In the genomic region with DNA sequence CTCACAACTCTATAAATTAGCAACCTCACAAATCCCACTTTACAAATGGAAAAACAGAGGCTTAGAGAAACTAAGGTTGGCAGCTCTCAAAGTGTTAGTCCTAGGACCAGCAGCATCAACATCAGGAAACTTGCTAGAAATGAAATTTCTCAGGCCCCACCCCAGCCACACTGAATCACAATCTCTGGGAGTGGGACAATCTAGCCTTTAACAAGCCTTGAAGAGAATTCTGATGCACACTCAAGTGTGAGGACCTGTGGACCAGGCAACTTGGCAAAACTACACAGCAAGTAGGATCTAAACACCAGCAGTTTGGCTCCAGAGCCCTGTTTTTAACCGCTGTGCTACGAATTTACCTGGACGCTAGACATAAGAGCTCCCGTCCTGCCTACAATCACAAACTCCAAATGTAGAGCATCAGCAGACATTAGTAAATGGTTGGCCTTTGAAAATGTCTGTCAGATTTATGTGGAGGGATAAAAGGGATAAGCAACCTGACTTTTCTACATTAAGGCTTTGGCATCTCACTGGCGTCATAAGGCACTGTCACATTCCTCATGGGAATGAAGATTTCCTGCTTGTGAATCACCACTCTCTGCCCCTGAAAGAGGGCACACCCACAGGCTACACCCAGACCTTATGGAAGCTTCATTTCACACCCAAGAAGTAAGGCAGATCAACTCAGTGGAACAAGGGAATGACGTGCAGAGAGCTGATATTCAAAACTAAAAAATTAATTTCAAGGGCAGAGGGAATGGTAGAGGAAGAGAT, we compare ENCODE assay signal across 1 cellular context.
TF ChIP-seq lines count a peak whose summit lies in the region.

No MANE protein-coding gene starts in this region.

TF ChIP-seq in SK-N-SH, 30 proteins besides CTCF, POLR2A, EP300 and RAD21 (continued from another document):
- TF ChIP-seq, protein P1, sequence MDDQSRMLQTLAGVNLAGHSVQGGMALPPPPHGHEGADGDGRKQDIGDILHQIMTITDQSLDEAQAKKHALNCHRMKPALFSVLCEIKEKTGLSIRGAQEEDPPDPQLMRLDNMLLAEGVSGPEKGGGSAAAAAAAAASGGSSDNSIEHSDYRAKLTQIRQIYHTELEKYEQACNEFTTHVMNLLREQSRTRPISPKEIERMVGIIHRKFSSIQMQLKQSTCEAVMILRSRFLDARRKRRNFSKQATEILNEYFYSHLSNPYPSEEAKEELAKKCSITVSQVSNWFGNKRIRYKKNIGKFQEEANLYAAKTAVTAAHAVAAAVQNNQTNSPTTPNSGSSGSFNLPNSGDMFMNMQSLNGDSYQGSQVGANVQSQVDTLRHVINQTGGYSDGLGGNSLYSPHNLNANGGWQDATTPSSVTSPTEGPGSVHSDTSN (IDR thresholded peaks at IDR 0.05), result peak; percentile 59
- no peak for TF ChIP-seq RXRA (IDR thresholded peaks at IDR 0.05; ENCODE audit: borderline replicate concordance, low read depth)
- no peak for TF ChIP-seq MXI1 (IDR thresholded peaks at IDR 0.05; ENCODE audit: low read depth, low read length)
- TF ChIP-seq NRF1 (IDR thresholded peaks at IDR 0.05; ENCODE audit: low read depth, low read length), result no peak
- TF ChIP-seq TEAD4 (IDR thresholded peaks at IDR 0.05; ENCODE audit: borderline replicate concordance, insufficient read depth), result 0 out of 2 replicates have a peak, but pooled peaks have one; percentile 54
- TF ChIP-seq EZH2phosphoT487 (IDR thresholded peaks at IDR 0.05; ENCODE audit: borderline replicate concordance, low read depth), result no peak
- TF ChIP-seq, protein P2, sequence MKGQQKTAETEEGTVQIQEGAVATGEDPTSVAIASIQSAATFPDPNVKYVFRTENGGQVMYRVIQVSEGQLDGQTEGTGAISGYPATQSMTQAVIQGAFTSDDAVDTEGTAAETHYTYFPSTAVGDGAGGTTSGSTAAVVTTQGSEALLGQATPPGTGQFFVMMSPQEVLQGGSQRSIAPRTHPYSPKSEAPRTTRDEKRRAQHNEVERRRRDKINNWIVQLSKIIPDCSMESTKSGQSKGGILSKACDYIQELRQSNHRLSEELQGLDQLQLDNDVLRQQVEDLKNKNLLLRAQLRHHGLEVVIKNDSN (IDR thresholded peaks at IDR 0.05; ENCODE audit: borderline replicate concordance, low read depth), result no peak
- no peak for TF ChIP-seq SIN3A (IDR thresholded peaks at IDR 0.05; ENCODE audit: borderline replicate concordance, low read depth, low read length)
- no peak for TF ChIP-seq RCOR1 (IDR thresholded peaks at IDR 0.05; ENCODE audit: low read length)
- TF ChIP-seq YY1 (IDR thresholded peaks at IDR 0.05; ENCODE audit: low read depth), result no peak
- no peak for TF ChIP-seq FOXJ3 (CRISPR knock-in tag; IDR thresholded peaks at IDR 0.05)
- TF ChIP-seq SMC3 (IDR thresholded peaks at IDR 0.05; ENCODE audit: low read depth, low read length), result no peak
- TF ChIP-seq RFX5 (IDR thresholded peaks at IDR 0.05; ENCODE audit: low read length), result no peak
- TF ChIP-seq, protein P3, sequence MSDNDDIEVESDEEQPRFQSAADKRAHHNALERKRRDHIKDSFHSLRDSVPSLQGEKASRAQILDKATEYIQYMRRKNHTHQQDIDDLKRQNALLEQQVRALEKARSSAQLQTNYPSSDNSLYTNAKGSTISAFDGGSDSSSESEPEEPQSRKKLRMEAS (IDR thresholded peaks at IDR 0.05; ENCODE audit: low read depth), result no peak
- TF ChIP-seq FOSL2 (IDR thresholded peaks at IDR 0.05; ENCODE audit: borderline replicate concordance, low read depth), result peak; percentile 53; the same call in 1 of the 2 replicates
- TF ChIP-seq, protein P4, sequence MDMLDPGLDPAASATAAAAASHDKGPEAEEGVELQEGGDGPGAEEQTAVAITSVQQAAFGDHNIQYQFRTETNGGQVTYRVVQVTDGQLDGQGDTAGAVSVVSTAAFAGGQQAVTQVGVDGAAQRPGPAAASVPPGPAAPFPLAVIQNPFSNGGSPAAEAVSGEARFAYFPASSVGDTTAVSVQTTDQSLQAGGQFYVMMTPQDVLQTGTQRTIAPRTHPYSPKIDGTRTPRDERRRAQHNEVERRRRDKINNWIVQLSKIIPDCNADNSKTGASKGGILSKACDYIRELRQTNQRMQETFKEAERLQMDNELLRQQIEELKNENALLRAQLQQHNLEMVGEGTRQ (IDR thresholded peaks at IDR 0.05; ENCODE audit: borderline replicate concordance, low read depth, low read length), result no peak
- TF ChIP-seq FOXM1 (IDR thresholded peaks at IDR 0.05; ENCODE audit: low read depth), result no peak
- 0 out of 2 replicates have a peak, but pooled peaks have one; percentile 36 for TF ChIP-seq TCF12 (IDR thresholded peaks at IDR 0.05)
- TF ChIP-seq, protein P5, sequence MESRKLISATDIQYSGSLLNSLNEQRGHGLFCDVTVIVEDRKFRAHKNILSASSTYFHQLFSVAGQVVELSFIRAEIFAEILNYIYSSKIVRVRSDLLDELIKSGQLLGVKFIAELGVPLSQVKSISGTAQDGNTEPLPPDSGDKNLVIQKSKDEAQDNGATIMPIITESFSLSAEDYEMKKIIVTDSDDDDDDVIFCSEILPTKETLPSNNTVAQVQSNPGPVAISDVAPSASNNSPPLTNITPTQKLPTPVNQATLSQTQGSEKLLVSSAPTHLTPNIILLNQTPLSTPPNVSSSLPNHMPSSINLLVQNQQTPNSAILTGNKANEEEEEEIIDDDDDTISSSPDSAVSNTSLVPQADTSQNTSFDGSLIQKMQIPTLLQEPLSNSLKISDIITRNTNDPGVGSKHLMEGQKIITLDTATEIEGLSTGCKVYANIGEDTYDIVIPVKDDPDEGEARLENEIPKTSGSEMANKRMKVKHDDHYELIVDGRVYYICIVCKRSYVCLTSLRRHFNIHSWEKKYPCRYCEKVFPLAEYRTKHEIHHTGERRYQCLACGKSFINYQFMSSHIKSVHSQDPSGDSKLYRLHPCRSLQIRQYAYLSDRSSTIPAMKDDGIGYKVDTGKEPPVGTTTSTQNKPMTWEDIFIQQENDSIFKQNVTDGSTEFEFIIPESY (IDR thresholded peaks at IDR 0.05; ENCODE audit: borderline replicate concordance, low read depth), result no peak
- peak; percentile 24; the same call in 1 of the 2 replicates for TF ChIP-seq JUND (IDR thresholded peaks at IDR 0.05)
